Comparison of ENCODE assay signal across 1 cellular context in genomic region chr9:35905912-35906679, GRCh38.
TF ChIP-seq lines count a peak whose summit lies in the region.

HRCT1 (plus strand) TSS chr9:35906202; CDS start chr9:35906288, 86 bp downstream.

TF ChIP-seq in HepG2, 621 proteins besides CTCF, POLR2A, EP300 and RAD21 (continued from another document and continues in another):
- TF ChIP-seq NFAT5 (CRISPR knock-in tag; IDR thresholded peaks at IDR 0.05): no peak
- no peak for TF ChIP-seq ZNF207 (IDR thresholded peaks at IDR 0.05; ENCODE audit: borderline replicate concordance)
- TF ChIP-seq ZNF709 (CRISPR knock-in tag; IDR thresholded peaks at IDR 0.05): no peak
- no peak for TF ChIP-seq ZSCAN9 (CRISPR knock-in tag; IDR thresholded peaks at IDR 0.05; ENCODE audit: borderline replicate concordance)
- no peak for TF ChIP-seq SIN3B (IDR thresholded peaks at IDR 0.05; ENCODE audit: low read length)
- TF ChIP-seq CCDC6 (CRISPR knock-in tag; IDR thresholded peaks at IDR 0.05): no peak
- no peak for TF ChIP-seq ZNF598 (CRISPR knock-in tag; IDR thresholded peaks at IDR 0.05; ENCODE audit: borderline replicate concordance)
- no peak for TF ChIP-seq EZH2 (conservative IDR thresholded peaks at IDR 0.05; ENCODE audit: low read depth, low read length)
- TF ChIP-seq, protein P1, sequence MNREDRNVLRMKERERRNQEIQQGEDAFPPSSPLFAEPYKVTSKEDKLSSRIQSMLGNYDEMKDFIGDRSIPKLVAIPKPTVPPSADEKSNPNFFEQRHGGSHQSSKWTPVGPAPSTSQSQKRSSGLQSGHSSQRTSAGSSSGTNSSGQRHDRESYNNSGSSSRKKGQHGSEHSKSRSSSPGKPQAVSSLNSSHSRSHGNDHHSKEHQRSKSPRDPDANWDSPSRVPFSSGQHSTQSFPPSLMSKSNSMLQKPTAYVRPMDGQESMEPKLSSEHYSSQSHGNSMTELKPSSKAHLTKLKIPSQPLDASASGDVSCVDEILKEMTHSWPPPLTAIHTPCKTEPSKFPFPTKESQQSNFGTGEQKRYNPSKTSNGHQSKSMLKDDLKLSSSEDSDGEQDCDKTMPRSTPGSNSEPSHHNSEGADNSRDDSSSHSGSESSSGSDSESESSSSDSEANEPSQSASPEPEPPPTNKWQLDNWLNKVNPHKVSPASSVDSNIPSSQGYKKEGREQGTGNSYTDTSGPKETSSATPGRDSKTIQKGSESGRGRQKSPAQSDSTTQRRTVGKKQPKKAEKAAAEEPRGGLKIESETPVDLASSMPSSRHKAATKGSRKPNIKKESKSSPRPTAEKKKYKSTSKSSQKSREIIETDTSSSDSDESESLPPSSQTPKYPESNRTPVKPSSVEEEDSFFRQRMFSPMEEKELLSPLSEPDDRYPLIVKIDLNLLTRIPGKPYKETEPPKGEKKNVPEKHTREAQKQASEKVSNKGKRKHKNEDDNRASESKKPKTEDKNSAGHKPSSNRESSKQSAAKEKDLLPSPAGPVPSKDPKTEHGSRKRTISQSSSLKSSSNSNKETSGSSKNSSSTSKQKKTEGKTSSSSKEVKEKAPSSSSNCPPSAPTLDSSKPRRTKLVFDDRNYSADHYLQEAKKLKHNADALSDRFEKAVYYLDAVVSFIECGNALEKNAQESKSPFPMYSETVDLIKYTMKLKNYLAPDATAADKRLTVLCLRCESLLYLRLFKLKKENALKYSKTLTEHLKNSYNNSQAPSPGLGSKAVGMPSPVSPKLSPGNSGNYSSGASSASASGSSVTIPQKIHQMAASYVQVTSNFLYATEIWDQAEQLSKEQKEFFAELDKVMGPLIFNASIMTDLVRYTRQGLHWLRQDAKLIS (CRISPR knock-in tag; IDR thresholded peaks at IDR 0.05): no peak
- TF ChIP-seq HOXA9 (CRISPR knock-in tag; IDR thresholded peaks at IDR 0.05; ENCODE audit: borderline replicate concordance): no peak
- TF ChIP-seq, protein P2, sequence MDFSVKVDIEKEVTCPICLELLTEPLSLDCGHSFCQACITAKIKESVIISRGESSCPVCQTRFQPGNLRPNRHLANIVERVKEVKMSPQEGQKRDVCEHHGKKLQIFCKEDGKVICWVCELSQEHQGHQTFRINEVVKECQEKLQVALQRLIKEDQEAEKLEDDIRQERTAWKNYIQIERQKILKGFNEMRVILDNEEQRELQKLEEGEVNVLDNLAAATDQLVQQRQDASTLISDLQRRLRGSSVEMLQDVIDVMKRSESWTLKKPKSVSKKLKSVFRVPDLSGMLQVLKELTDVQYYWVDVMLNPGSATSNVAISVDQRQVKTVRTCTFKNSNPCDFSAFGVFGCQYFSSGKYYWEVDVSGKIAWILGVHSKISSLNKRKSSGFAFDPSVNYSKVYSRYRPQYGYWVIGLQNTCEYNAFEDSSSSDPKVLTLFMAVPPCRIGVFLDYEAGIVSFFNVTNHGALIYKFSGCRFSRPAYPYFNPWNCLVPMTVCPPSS (IDR thresholded peaks at IDR 0.05): no peak
- no peak for TF ChIP-seq ZNF841 (CRISPR knock-in tag; IDR thresholded peaks at IDR 0.05; ENCODE audit: borderline replicate concordance)
- no peak for TF ChIP-seq ZNF260 (CRISPR knock-in tag; IDR thresholded peaks at IDR 0.05; ENCODE audit: borderline replicate concordance, low read depth)
- TF ChIP-seq, protein P3, sequence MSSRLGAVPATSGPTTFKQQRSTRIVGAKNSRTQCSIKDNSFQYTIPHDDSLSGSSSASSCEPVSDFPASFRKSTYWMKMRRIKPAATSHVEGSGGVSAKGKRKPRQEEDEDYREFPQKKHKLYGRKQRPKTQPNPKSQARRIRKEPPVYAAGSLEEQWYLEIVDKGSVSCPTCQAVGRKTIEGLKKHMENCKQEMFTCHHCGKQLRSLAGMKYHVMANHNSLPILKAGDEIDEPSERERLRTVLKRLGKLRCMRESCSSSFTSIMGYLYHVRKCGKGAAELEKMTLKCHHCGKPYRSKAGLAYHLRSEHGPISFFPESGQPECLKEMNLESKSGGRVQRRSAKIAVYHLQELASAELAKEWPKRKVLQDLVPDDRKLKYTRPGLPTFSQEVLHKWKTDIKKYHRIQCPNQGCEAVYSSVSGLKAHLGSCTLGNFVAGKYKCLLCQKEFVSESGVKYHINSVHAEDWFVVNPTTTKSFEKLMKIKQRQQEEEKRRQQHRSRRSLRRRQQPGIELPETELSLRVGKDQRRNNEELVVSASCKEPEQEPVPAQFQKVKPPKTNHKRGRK (CRISPR knock-in tag; IDR thresholded peaks at IDR 0.05): no peak
- TF ChIP-seq ZNF205 (CRISPR knock-in tag; IDR thresholded peaks at IDR 0.05): 0 out of 2 replicates have a peak, but pooled peaks have one; percentile 64
- no peak for TF ChIP-seq ZNF224 (CRISPR knock-in tag; IDR thresholded peaks at IDR 0.05)
- no peak for TF ChIP-seq JUND (CRISPR knock-in tag; IDR thresholded peaks at IDR 0.05)
- TF ChIP-seq SUZ12 (IDR thresholded peaks at IDR 0.05; ENCODE audit: low read depth, low read length): no peak
- no peak for TF ChIP-seq PTBP1 (IDR thresholded peaks at IDR 0.05; ENCODE audit: low read depth, low read length, poor library complexity, severe bottlenecking)
- no peak for TF ChIP-seq ZNF761 (CRISPR knock-in tag; conservative IDR thresholded peaks at IDR 0.05)
- no peak for TF ChIP-seq REL (CRISPR knock-in tag; conservative IDR thresholded peaks at IDR 0.05)
- TF ChIP-seq FOXP1 (IDR thresholded peaks at IDR 0.05): no peak
- TF ChIP-seq FOXP1 (CRISPR knock-in tag; IDR thresholded peaks at IDR 0.05): peak; percentile 37; the same call in 1 of the 2 replicates
- TF ChIP-seq, protein P4, sequence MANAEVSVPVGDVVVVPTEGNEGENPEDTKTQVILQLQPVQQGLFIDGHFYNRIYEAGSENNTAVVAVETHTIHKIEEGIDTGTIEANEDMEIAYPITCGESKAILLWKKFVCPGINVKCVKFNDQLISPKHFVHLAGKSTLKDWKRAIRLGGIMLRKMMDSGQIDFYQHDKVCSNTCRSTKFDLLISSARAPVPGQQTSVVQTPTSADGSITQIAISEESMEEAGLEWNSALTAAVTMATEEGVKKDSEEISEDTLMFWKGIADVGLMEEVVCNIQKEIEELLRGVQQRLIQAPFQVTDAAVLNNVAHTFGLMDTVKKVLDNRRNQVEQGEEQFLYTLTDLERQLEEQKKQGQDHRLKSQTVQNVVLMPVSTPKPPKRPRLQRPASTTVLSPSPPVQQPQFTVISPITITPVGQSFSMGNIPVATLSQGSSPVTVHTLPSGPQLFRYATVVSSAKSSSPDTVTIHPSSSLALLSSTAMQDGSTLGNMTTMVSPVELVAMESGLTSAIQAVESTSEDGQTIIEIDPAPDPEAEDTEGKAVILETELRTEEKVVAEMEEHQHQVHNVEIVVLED (CRISPR knock-in tag; IDR thresholded peaks at IDR 0.05; ENCODE audit: borderline replicate concordance): no peak
- TF ChIP-seq SMAD3 (CRISPR knock-in tag; IDR thresholded peaks at IDR 0.05): no peak
- no peak for TF ChIP-seq NR1H2 (CRISPR knock-in tag; IDR thresholded peaks at IDR 0.05; ENCODE audit: borderline replicate concordance, low read depth)
- no peak for TF ChIP-seq ZNF713 (CRISPR knock-in tag; IDR thresholded peaks at IDR 0.05)
- no peak for TF ChIP-seq ZBTB34 (CRISPR knock-in tag; IDR thresholded peaks at IDR 0.05)
- no peak for TF ChIP-seq ZC3H13 (CRISPR knock-in tag; IDR thresholded peaks at IDR 0.05)
- TF ChIP-seq SKI (IDR thresholded peaks at IDR 0.05; ENCODE audit: partially characterized antibody): no peak
- TF ChIP-seq SMARCE1 (IDR thresholded peaks at IDR 0.05; ENCODE audit: borderline replicate concordance): no peak
- TF ChIP-seq, protein P5, sequence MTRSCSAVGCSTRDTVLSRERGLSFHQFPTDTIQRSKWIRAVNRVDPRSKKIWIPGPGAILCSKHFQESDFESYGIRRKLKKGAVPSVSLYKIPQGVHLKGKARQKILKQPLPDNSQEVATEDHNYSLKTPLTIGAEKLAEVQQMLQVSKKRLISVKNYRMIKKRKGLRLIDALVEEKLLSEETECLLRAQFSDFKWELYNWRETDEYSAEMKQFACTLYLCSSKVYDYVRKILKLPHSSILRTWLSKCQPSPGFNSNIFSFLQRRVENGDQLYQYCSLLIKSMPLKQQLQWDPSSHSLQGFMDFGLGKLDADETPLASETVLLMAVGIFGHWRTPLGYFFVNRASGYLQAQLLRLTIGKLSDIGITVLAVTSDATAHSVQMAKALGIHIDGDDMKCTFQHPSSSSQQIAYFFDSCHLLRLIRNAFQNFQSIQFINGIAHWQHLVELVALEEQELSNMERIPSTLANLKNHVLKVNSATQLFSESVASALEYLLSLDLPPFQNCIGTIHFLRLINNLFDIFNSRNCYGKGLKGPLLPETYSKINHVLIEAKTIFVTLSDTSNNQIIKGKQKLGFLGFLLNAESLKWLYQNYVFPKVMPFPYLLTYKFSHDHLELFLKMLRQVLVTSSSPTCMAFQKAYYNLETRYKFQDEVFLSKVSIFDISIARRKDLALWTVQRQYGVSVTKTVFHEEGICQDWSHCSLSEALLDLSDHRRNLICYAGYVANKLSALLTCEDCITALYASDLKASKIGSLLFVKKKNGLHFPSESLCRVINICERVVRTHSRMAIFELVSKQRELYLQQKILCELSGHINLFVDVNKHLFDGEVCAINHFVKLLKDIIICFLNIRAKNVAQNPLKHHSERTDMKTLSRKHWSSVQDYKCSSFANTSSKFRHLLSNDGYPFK (CRISPR knock-in tag; IDR thresholded peaks at IDR 0.05; ENCODE audit: borderline replicate concordance): peak; percentile 69; the same call in 1 of the 2 replicates
- no peak for TF ChIP-seq ZNF569 (CRISPR knock-in tag; IDR thresholded peaks at IDR 0.05; ENCODE audit: borderline replicate concordance)
- no peak for TF ChIP-seq GABPA (IDR thresholded peaks at IDR 0.05; ENCODE audit: low read depth, low read length)
- no peak for TF ChIP-seq GABPA (CRISPR knock-in tag; IDR thresholded peaks at IDR 0.05; ENCODE audit: low read depth)
- peak; percentile 28; the same call in 1 of the 2 replicates for TF ChIP-seq RARA (CRISPR knock-in tag; IDR thresholded peaks at IDR 0.05)
- TF ChIP-seq, protein P6, sequence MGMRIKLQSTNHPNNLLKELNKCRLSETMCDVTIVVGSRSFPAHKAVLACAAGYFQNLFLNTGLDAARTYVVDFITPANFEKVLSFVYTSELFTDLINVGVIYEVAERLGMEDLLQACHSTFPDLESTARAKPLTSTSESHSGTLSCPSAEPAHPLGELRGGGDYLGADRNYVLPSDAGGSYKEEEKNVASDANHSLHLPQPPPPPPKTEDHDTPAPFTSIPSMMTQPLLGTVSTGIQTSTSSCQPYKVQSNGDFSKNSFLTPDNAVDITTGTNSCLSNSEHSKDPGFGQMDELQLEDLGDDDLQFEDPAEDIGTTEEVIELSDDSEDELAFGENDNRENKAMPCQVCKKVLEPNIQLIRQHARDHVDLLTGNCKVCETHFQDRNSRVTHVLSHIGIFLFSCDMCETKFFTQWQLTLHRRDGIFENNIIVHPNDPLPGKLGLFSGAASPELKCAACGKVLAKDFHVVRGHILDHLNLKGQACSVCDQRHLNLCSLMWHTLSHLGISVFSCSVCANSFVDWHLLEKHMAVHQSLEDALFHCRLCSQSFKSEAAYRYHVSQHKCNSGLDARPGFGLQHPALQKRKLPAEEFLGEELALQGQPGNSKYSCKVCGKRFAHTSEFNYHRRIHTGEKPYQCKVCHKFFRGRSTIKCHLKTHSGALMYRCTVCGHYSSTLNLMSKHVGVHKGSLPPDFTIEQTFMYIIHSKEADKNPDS (CRISPR knock-in tag; IDR thresholded peaks at IDR 0.05): no peak
- TF ChIP-seq ZFP37 (CRISPR knock-in tag; IDR thresholded peaks at IDR 0.05; ENCODE audit: borderline replicate concordance): no peak
- no peak for TF ChIP-seq ZSCAN31 (CRISPR knock-in tag; IDR thresholded peaks at IDR 0.05; ENCODE audit: low read depth)
- no peak for TF ChIP-seq ZFP41 (CRISPR knock-in tag; IDR thresholded peaks at IDR 0.05; ENCODE audit: borderline replicate concordance)
- no peak for TF ChIP-seq ZNF616 (CRISPR knock-in tag; IDR thresholded peaks at IDR 0.05; ENCODE audit: low read depth)
- TF ChIP-seq KDM4B (CRISPR knock-in tag; IDR thresholded peaks at IDR 0.05): no peak
- TF ChIP-seq, protein P7, sequence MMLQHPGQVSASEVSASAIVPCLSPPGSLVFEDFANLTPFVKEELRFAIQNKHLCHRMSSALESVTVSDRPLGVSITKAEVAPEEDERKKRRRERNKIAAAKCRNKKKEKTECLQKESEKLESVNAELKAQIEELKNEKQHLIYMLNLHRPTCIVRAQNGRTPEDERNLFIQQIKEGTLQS (CRISPR knock-in tag; IDR thresholded peaks at IDR 0.05): no peak
- no peak for TF ChIP-seq NFIC (IDR thresholded peaks at IDR 0.05; ENCODE audit: low read length)
- no peak for TF ChIP-seq JARID2 (CRISPR knock-in tag; IDR thresholded peaks at IDR 0.05; ENCODE audit: insufficient replicate concordance)
